Comparison of ENCODE assay signal across 32 cellular contexts in the genomic region with DNA sequence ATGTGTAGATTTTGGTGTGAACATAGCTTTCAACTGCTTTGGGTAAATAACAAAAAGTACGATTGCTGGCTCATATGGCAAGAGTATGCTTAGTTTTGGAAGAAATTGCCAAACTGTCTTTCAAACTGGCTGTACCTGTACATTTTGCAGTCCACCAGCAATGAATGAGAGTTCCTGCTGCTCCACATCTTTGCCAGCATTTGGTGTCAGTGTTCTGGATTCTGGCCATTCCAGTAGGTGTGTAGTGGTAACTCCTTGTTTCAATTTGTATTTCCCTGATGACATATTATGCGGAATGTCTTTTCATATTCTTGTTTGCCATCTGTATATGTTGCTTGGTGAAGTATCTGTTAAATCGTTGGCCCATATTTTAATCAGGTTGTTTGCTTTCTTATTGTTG. TPM values are rescaled to one million over a fixed set of nuclear protein-coding genes. Genes with fewer than 3 reads are reported as not detected.
"Had no signal": no experiment of that assay in that cellular context is flagged by ENCODE, and none has a peak within 500 bp of the region (broad histone marks: within the 10 kb centered on the region; RNA-seq: fewer than 3 reads in every experiment).

No MANE protein-coding gene starts in this region.

- H3K27ac ChIP-seq: ascending aorta, brain microvascular endothelial cell, breast epithelium, VCaP had no signal

- H3K36me3 ChIP-seq: ascending aorta, brain microvascular endothelial cell, breast epithelium had no signal

- ATAC-seq: activated CD8-positive, alpha-beta T cell treated with anti-CD3 and anti-CD28 coated beads for 36 hours; activated naive CD8-positive, alpha-beta T cell treated with anti-CD3 and anti-CD28 coated beads, Interleukin-2, amount 50 U/mL, for 24 hours had no signal

- H3K4me1 ChIP-seq: ascending aorta, breast epithelium had no signal

- H3K27me3 ChIP-seq: ascending aorta, brain microvascular endothelial cell, breast epithelium had no signal

- H3K9me3 ChIP-seq: ascending aorta, breast epithelium had no signal

- DNase-seq: activated B cell treated with CpG ODN at 0.5 μM for 24 hours; activated CD4-positive, alpha-beta memory T cell treated with anti-CD3 and anti-CD28 coated beads for 36 hours; activated CD4-positive, alpha-beta T cell treated with anti-CD3 and anti-CD28 coated beads for 4 hours; activated CD4-positive, alpha-beta T cell treated with anti-CD3 and anti-CD28 coated beads, Interleukin-2, amount 10 ng/mL, durations not matched to agents 24 days and 14 days; activated CD4-positive, alpha-beta T cell treated with anti-CD3 and anti-CD28 coated beads, Interleukin-2, amount 50 U/mL, for 1 hour; activated CD4-positive, alpha-beta T cell treated with anti-CD3 and anti-CD28 coated beads, Interleukin-2, amount 50 U/mL, for 4 hours; activated CD4-positive, CD25-positive, alpha-beta regulatory T cell treated with anti-CD3 and anti-CD28 coated beads, Interleukin-2, amount 50 U/mL, for 72 hours; activated CD8-positive, alpha-beta memory T cell treated with anti-CD3 and anti-CD28 coated beads, Interleukin-2, amount 50 U/mL, for 48 hours; activated CD8-positive, alpha-beta T cell treated with anti-CD3 and anti-CD28 coated beads for 36 hours; activated effector memory CD4-positive, alpha-beta T cell treated with Interleukin-2 at 50 U/mL for 16 hours; activated gamma-delta T cell; activated naive CD4-positive, alpha-beta T cell treated with anti-CD3 and anti-CD28 coated beads, Interleukin-2, amount 10 ng/mL, durations not matched to agents 7 days and 5 days; activated naive CD4-positive, alpha-beta T cell treated with Interleukin-2 at 50 U/mL for 16 hours; activated naive CD8-positive, alpha-beta T cell treated with anti-CD3 and anti-CD28 coated beads, Interleukin-2, amount 10 ng/mL, durations not matched to agents 7 days and 5 days; activated naive CD8-positive, alpha-beta T cell treated with anti-CD3 and anti-CD28 coated beads, Interleukin-2, amount 50 U/mL, for 24 hours; activated T-cell treated with anti-CD3 and anti-CD28 coated beads, Interleukin-2, amount 50 U/mL, for 24 hours; activated T-cell treated with anti-CD3 and anti-CD28 coated beads, Interleukin-2, amount 50 U/mL, for 48 hours; amygdala; anterior cingulate cortex; brain microvascular endothelial cell; central memory CD4-positive, alpha-beta T cell; T-helper 1 cell; T-helper 2 cell; T-helper 9 cell had no signal

- FAIRE-seq: TTC549 had no signal

- H3K4me3 ChIP-seq: ascending aorta, breast epithelium had no signal

RNA-seq across cellular contexts. Expression of gene ALB, which starts 20.6 kb away (rescaled TPM):
- total RNA-seq: activated B cell treated with CpG ODN at 0.5 μM for 24 hours; activated CD4-positive, alpha-beta memory T cell treated with anti-CD3 and anti-CD28 coated beads for 36 hours; activated CD4-positive, alpha-beta T cell treated with anti-CD3 and anti-CD28 coated beads, Interleukin-2, amount 10 ng/mL, durations not matched to agents 24 days and 14 days; activated CD8-positive, alpha-beta memory T cell treated with anti-CD3 and anti-CD28 coated beads for 36 hours; activated CD8-positive, alpha-beta T cell treated with anti-CD3 and anti-CD28 coated beads for 36 hours; activated naive CD8-positive, alpha-beta T cell treated with anti-CD3 and anti-CD28 coated beads, Interleukin-2, amount 10 ng/mL, durations not matched to agents 7 days and 5 days; activated T-helper 2 cell treated with anti-CD3 and anti-CD28 coated beads, Interferon-gamma antibody, Interleukin-2, Interleukin-4, amounts not matched to agents 10 μg/mL and 5 μg/mL and 100 μg/mL, durations not matched to agents 14 hours and 24 hours and 36 hours; cardiac septum had no signal

RNA-seq across cellular contexts. Expression of gene AFP, which starts 52.6 kb away (rescaled TPM):
- total RNA-seq: activated B cell treated with CpG ODN at 0.5 μM for 24 hours; activated CD4-positive, alpha-beta memory T cell treated with anti-CD3 and anti-CD28 coated beads for 36 hours; activated CD4-positive, alpha-beta T cell treated with anti-CD3 and anti-CD28 coated beads, Interleukin-2, amount 10 ng/mL, durations not matched to agents 24 days and 14 days; activated CD8-positive, alpha-beta memory T cell treated with anti-CD3 and anti-CD28 coated beads for 36 hours; activated CD8-positive, alpha-beta T cell treated with anti-CD3 and anti-CD28 coated beads for 36 hours; activated naive CD8-positive, alpha-beta T cell treated with anti-CD3 and anti-CD28 coated beads, Interleukin-2, amount 10 ng/mL, durations not matched to agents 7 days and 5 days; activated T-helper 2 cell treated with anti-CD3 and anti-CD28 coated beads, Interferon-gamma antibody, Interleukin-2, Interleukin-4, amounts not matched to agents 10 μg/mL and 5 μg/mL and 100 μg/mL, durations not matched to agents 14 hours and 24 hours and 36 hours; ascending aorta; cardiac septum had no signal
- polyA plus RNA-seq: adipose tissue had no signal
